ENCODE assay signal across 8 cellular contexts in genomic region chr6:156809034-156809433, GRCh38. TPM values are rescaled to one million over a fixed set of nuclear protein-coding genes. Genes with fewer than 3 reads are reported as not detected.
DNase-seq lines count a peak whose midpoint lies in the region; ATAC-seq, FAIRE-seq and TF ChIP-seq lines count a peak whose summit lies in the region.

No MANE protein-coding gene starts in this region.

- H3K9ac ChIP-seq in astrocyte (ENCODE audit: low read length), result no peak overlapping the region

- no peak overlapping the region for H3K4me2 ChIP-seq in astrocyte (ENCODE audit: low read length)

- H3K27ac ChIP-seq in CD8-positive, alpha-beta T cell (ENCODE audit: low read depth, low read length), result no peak overlapping the region
- H3K27ac ChIP-seq in astrocyte (ENCODE audit: low read depth, low read length) (no peak overlapping the region), foreskin keratinocyte (no peak overlapping the region)

- no peak for FAIRE-seq in astrocyte (lab: Jason Lieb, UNC)

- H3K4me1 Mint-ChIP-seq in CD8-positive, alpha-beta T cell (ENCODE audit: low read depth), result peaks cover 86% of the 10 kb centered on the region
- peaks cover 21% of the 10 kb centered on the region for H3K4me1 Mint-ChIP-seq in astrocyte (ENCODE audit: low read depth, unreplicated experiment)
- peaks cover 84 to 92% of the 10 kb centered on the region in 2 donors for H3K4me1 Mint-ChIP-seq in natural killer cell
- H3K4me1 Mint-ChIP-seq in nephron progenitor cell, result peaks cover 40% of the 10 kb centered on the region

- peaks cover 6% of the 10 kb centered on the region for H3K36me3 Mint-ChIP-seq in CD8-positive, alpha-beta T cell
- H3K36me3 Mint-ChIP-seq in astrocyte (ENCODE audit: low read depth, unreplicated experiment) (peaks cover 3% of the 10 kb centered on the region), natural killer cell (no peaks in the 10 kb centered on the region), nephron progenitor cell (ENCODE audit: low read depth) (peaks cover 28% of the 10 kb centered on the region)

- no peaks in the 10 kb centered on the region for H3K27me3 ChIP-seq in CD8-positive, alpha-beta T cell (ENCODE audit: insufficient read depth, low read length)
- H3K27me3 ChIP-seq in astrocyte (ENCODE audit: insufficient read depth, low read length) (no peaks in the 10 kb centered on the region), foreskin keratinocyte (no peaks in the 10 kb centered on the region)

- no peaks in the 10 kb centered on the region for H3K27me3 Mint-ChIP-seq in CD8-positive, alpha-beta T cell (ENCODE audit: low read depth)
- H3K27me3 Mint-ChIP-seq in astrocyte (ENCODE audit: low read depth, unreplicated experiment) (no peaks in the 10 kb centered on the region), natural killer cell (ENCODE audit: low read depth in 2 of 2) (no peaks in the 10 kb centered on the region), nephron progenitor cell (ENCODE audit: low read depth, poor library complexity) (no peaks in the 10 kb centered on the region)

- H3K4me3 ChIP-seq in CD8-positive, alpha-beta T cell (ENCODE audit: low read depth, low read length), result no peak overlapping the region
- no peak overlapping the region for H3K4me3 ChIP-seq in astrocyte (ENCODE audit: insufficient read depth, low read depth, low read length)

- no peak overlapping the region for H2AFZ ChIP-seq in astrocyte (ENCODE audit: low read depth, low read length)

- peaks cover 90% of the 10 kb centered on the region for H4K20me1 ChIP-seq in astrocyte (ENCODE audit: insufficient read depth, low read length)

- peaks cover 2% of the 10 kb centered on the region for H3K9me3 Mint-ChIP-seq in CD8-positive, alpha-beta T cell
- no peaks in the 10 kb centered on the region for H3K9me3 Mint-ChIP-seq in astrocyte (ENCODE audit: unreplicated experiment)
- H3K9me3 Mint-ChIP-seq in natural killer cell, result peaks cover 2% of the 10 kb centered on the region in 2 donors
- no peaks in the 10 kb centered on the region for H3K9me3 Mint-ChIP-seq in nephron progenitor cell

- intact Hi-C loops in CD8-positive, alpha-beta T cell (cut with DNase I, micrococcal nuclease), result no loop called here
- intact Hi-C loops in natural killer cell (cut with micrococcal nuclease), result no loop called here

- H3K36me3 ChIP-seq in CD8-positive, alpha-beta T cell (ENCODE audit: insufficient read depth, low read length), result no peaks in the 10 kb centered on the region
- H3K36me3 ChIP-seq in astrocyte (ENCODE audit: insufficient read depth, low read length), result no peaks in the 10 kb centered on the region

- POLR2A ChIA-PET in CD8-positive, alpha-beta T cell (lab: Charles Lee), result no interaction called here

- H3K4me1 ChIP-seq in CD8-positive, alpha-beta T cell (ENCODE audit: insufficient read depth, low read length), result peaks cover 72% of the 10 kb centered on the region
- H3K4me1 ChIP-seq in astrocyte (ENCODE audit: insufficient read depth, low read length) (no peaks in the 10 kb centered on the region), foreskin keratinocyte (no peaks in the 10 kb centered on the region)

- H3K79me2 ChIP-seq in astrocyte (ENCODE audit: insufficient read depth, low read length), result peaks cover 98% of the 10 kb centered on the region

- TF ChIP-seq CTCF in CD8-positive, alpha-beta T cell (IDR thresholded peaks at IDR 0.05), result no peak
- no peak for TF ChIP-seq CTCF in astrocyte (IDR thresholded peaks at IDR 0.05; ENCODE audit: insufficient read depth, low read depth, low read length)
- TF ChIP-seq CTCF in natural killer cell (IDR thresholded peaks at IDR 0.05), result no peak
- TF ChIP-seq CTCF in foreskin keratinocyte (conservative IDR thresholded peaks at IDR 0.05), result no peak
- TF ChIP-seq CTCF in nephron progenitor cell (IDR thresholded peaks at IDR 0.05), result no peak

- CTCF ChIA-PET in CD8-positive, alpha-beta T cell (lab: Charles Lee), result no interaction called here

- DNase-seq in CD8-positive, alpha-beta T cell, result no peak
- DNase-seq in astrocyte (ENCODE audit: low read depth) (peak; percentile 37), natural killer cell (no peak), foreskin keratinocyte (no peak), nephron progenitor cell (no peak), cerebellar cortex (ENCODE audit: low spot score) (no peak)

- peak overlapping the region; percentile 33 for H3K4me3 Mint-ChIP-seq in CD8-positive, alpha-beta T cell
- H3K4me3 Mint-ChIP-seq in astrocyte (ENCODE audit: unreplicated experiment), result no peak overlapping the region
- H3K4me3 Mint-ChIP-seq in natural killer cell, result peak overlapping the region; percentile 31
- no peak overlapping the region for H3K4me3 Mint-ChIP-seq in nephron progenitor cell

- peak overlapping the region; percentile 30 for H3K27ac Mint-ChIP-seq in CD8-positive, alpha-beta T cell
- no peak overlapping the region for H3K27ac Mint-ChIP-seq in astrocyte (ENCODE audit: unreplicated experiment)
- H3K27ac Mint-ChIP-seq in natural killer cell, result peak overlapping the region; percentile 47 to 64
- no peak overlapping the region for H3K27ac Mint-ChIP-seq in nephron progenitor cell

- no peaks in the 10 kb centered on the region for H3K9me3 ChIP-seq in CD8-positive, alpha-beta T cell (ENCODE audit: low read length)
- H3K9me3 ChIP-seq in astrocyte (ENCODE audit: insufficient read depth, low read depth, low read length), result no peaks in the 10 kb centered on the region

- no peak for ATAC-seq in CD8-positive, alpha-beta T cell
- ATAC-seq in GM19452 (IDR thresholded peaks at IDR 0.05; ENCODE audit: unreplicated experiment), result peak; percentile 91
- peak; percentile 80 for ATAC-seq in HG03432 (IDR thresholded peaks at IDR 0.05; ENCODE audit: unreplicated experiment)
- ATAC-seq in natural killer cell, result peak; percentile 68 to 80 (median 75)
- ATAC-seq in foreskin keratinocyte, result no peak

RNA-seq across cellular contexts. Expression of gene ARID1B, which starts 31.9 kb away (rescaled TPM):
- 100 to 1,000 TPM in 1 of 2 experiments, 10 to 100 TPM in 1; 98.4 to 111 TPM for total RNA-seq in CD8-positive, alpha-beta T cell
- 75.4 and 78.2 TPM in 2 replicates for total RNA-seq in astrocyte
- total RNA-seq in natural killer cell, result 100 to 1,000 TPM; 180 to 201 (median 189) TPM
- total RNA-seq in foreskin keratinocyte, result 28.2 and 31.4 TPM in 2 replicates
- 6.9 and 8.5 TPM in 2 replicates for polyA plus RNA-seq in foreskin keratinocyte

Comparison
In these comparisons a context has a peak if more than half of its experiments do, and no peak if none do; other contexts are left out.
1. ATAC-seq: peak in GM19452 (single experiment), HG03432 (single experiment) and natural killer cell (3 of 3); none in CD8-positive, alpha-beta T cell (single experiment) and foreskin keratinocyte (single experiment).
2. H3K27ac Mint-ChIP-seq: peak in CD8-positive, alpha-beta T cell (single experiment) and natural killer cell (2 of 2); none in astrocyte (single experiment) and nephron progenitor cell (single experiment).
3. H3K4me3 Mint-ChIP-seq: peak in CD8-positive, alpha-beta T cell (single experiment) and natural killer cell (single experiment); none in astrocyte (single experiment) and nephron progenitor cell (single experiment).